ENCODE assay signal across 13 cellular contexts in genomic region chr12:106058256-106059182, GRCh38.
A peak's percentile ranks its signal among the peaks of the same experiment; 100 is the strongest.
DNase-seq lines count a peak whose midpoint lies in the region; ATAC-seq and TF ChIP-seq lines count a peak whose summit lies in the region.
"Had no signal": no experiment of that assay in that cellular context is flagged by ENCODE, and none has a peak within 500 bp of the region (broad histone marks: within the 10 kb centered on the region; RNA-seq: fewer than 3 reads in every experiment).

No MANE protein-coding gene starts in this region.

- H3K4me3 ChIP-seq in choroid plexus epithelial cell (ENCODE audit: low read depth, low read length), result no peak overlapping the region
- H3K4me3 ChIP-seq: heart left ventricle had no signal

- DNase-seq in AG08396 (ENCODE audit: low spot score) (peak; percentile 47), LHCN-M2 (ENCODE audit: low read depth) (peak; percentile 77), choroid plexus epithelial cell (ENCODE audit: low read depth) (peak; percentile 69), left kidney (ENCODE audit: low read depth, low spot score) (peak; percentile 45), left colon (no peak), RWPE1 (ENCODE audit: low spot score) (no peak), DMS153 treated with DMSO at 0.1 percent for 48 hours (lab: John Stamatoyannopoulos, UW; ENCODE audit: unreplicated experiment) (no peak)
- DNase-seq in activated CD4-positive, alpha-beta T cell treated with anti-CD3 and anti-CD28 coated beads for 1 hour, result no peak
- DNase-seq: activated CD4-positive, CD25-positive, alpha-beta regulatory T cell; activated naive CD4-positive, alpha-beta T cell treated with Interleukin-2 at 50 U/mL for 16 hours; heart left ventricle; NCI-H2081 treated with DMSO at 0.1 percent for 48 hours; NCI-H748 treated with DMSO at 0.1 percent for 48 hours had no signal

- TF ChIP-seq CTCF in choroid plexus epithelial cell (conservative IDR thresholded peaks at IDR 0.05; ENCODE audit: low read depth, low read length), result no peak
- TF ChIP-seq CTCF in RWPE1 (conservative IDR thresholded peaks at IDR 0.05; ENCODE audit: low read depth), result no peak

- intact Hi-C loops in left colon (cut with DNase I, micrococcal nuclease), result no loop called here

- no peak overlapping the region for H3K27ac ChIP-seq in RWPE1
- H3K27ac ChIP-seq: heart left ventricle had no signal

- CTCF ChIA-PET in RWPE1 (lab: Yijun Ruan, JAX), result interaction anchor here (0.6 to 1.1 kb wide), 2 partner anchors 78 to 165 kb away, joined by 3 to 4 read pairs; no protein-coding TSS in a partner anchor

- POLR2A ChIA-PET in RWPE1 (lab: Yijun Ruan, JAX; ENCODE audit: low non-redundant PET), result no interaction called here

- ATAC-seq in left colon, result no peak
- ATAC-seq: heart left ventricle had no signal

Comparison
In these comparisons a context has a peak if more than half of its experiments do, and no peak if none do; other contexts are left out.
1. DNase-seq: peak in AG08396 (single experiment), LHCN-M2 (single experiment), choroid plexus epithelial cell (single experiment) and left kidney (single experiment); none in left colon (0 of 2), RWPE1 (single experiment), DMS153 treated with DMSO at 0.1 percent for 48 hours (single experiment) and activated CD4-positive, alpha-beta T cell treated with anti-CD3 and anti-CD28 coated beads for 1 hour (single experiment).